40 cellular contexts compared by ENCODE assay signal in genomic region chr5:114314061-114314460, GRCh38. TPM values are rescaled to one million over a fixed set of nuclear protein-coding genes. Genes with fewer than 3 reads are reported as not detected.
"Had no signal": no experiment of that assay in that cellular context is flagged by ENCODE, and none has a peak within 500 bp of the region (broad histone marks: within the 10 kb centered on the region; RNA-seq: fewer than 3 reads in every experiment).

No MANE protein-coding gene starts in this region.

- H3K27ac ChIP-seq: adrenal gland, body of pancreas, cardiac muscle cell, colonic mucosa, VCaP had no signal

- DNase-seq: activated B cell treated with CpG ODN at 0.5 μM for 24 hours; activated CD4-positive, alpha-beta memory T cell treated with anti-CD3 and anti-CD28 coated beads for 36 hours; activated CD4-positive, alpha-beta T cell treated with anti-CD3 and anti-CD28 coated beads for 4 hours; activated CD4-positive, alpha-beta T cell treated with anti-CD3 and anti-CD28 coated beads, Interleukin-2, amount 10 ng/mL, durations not matched to agents 24 days and 14 days; activated CD4-positive, alpha-beta T cell treated with anti-CD3 and anti-CD28 coated beads, Interleukin-2, amount 50 U/mL, for 1 hour; activated CD4-positive, alpha-beta T cell treated with anti-CD3 and anti-CD28 coated beads, Interleukin-2, amount 50 U/mL, for 4 hours; activated CD4-positive, CD25-positive, alpha-beta regulatory T cell treated with anti-CD3 and anti-CD28 coated beads, Interleukin-2, amount 50 U/mL, for 72 hours; activated CD8-positive, alpha-beta memory T cell treated with anti-CD3 and anti-CD28 coated beads, Interleukin-2, amount 50 U/mL, for 4 hours; activated CD8-positive, alpha-beta T cell treated with anti-CD3 and anti-CD28 coated beads for 36 hours; activated effector memory CD4-positive, alpha-beta T cell treated with anti-CD3 and anti-CD28 coated beads, Interleukin-2, amount 50 U/mL, for 16 hours; activated gamma-delta T cell treated with Interleukin-2 at 50 U/mL for 16 hours; activated naive CD4-positive, alpha-beta T cell; activated naive CD4-positive, alpha-beta T cell treated with anti-CD3 and anti-CD28 coated beads for 36 hours; activated naive CD4-positive, alpha-beta T cell treated with anti-CD3 and anti-CD28 coated beads, Interleukin-2, amount 50 U/mL, for 16 hours; activated naive CD8-positive, alpha-beta T cell treated with anti-CD3 and anti-CD28 coated beads for 36 hours; activated T-cell treated with anti-CD3 and anti-CD28 coated beads for 4 hours; activated T-cell treated with anti-CD3 and anti-CD28 coated beads, Interleukin-2, amount 50 U/mL, for 1 hour; activated T-cell treated with anti-CD3 and anti-CD28 coated beads, Interleukin-2, amount 50 U/mL, for 4 hours; activated T-cell treated with anti-CD3 and anti-CD28 coated beads, Interleukin-2, amount 50 U/mL, for 72 hours; adrenal gland; amniotic stem cell; aorta; body of pancreas; caudate nucleus; cerebellar nuclear complex; colonic mucosa; T-helper 2 cell; T-helper 9 cell had no signal

- H3K4me1 Mint-ChIP-seq: activated B cell treated with CpG ODN at 0.5 μM for 24 hours; activated CD4-positive, alpha-beta T cell treated with anti-CD3 and anti-CD28 coated beads, Interleukin-2, amount 10 ng/mL, durations not matched to agents 24 days and 14 days; activated naive CD8-positive, alpha-beta T cell treated with anti-CD3 and anti-CD28 coated beads for 36 hours; activated T-helper 17 cell treated with anti-CD3 and anti-CD28 coated beads, Interleukin-2, amount 50 U/mL, for 72 hours; central memory CD8-positive, alpha-beta T cell had no signal

- H3K27me3 ChIP-seq: adrenal gland, body of pancreas, cardiac muscle cell, colonic mucosa had no signal

- H3K9me3 Mint-ChIP-seq: activated B cell treated with CpG ODN at 0.5 μM for 24 hours; activated CD4-positive, alpha-beta memory T cell treated with anti-CD3 and anti-CD28 coated beads for 36 hours; activated CD4-positive, alpha-beta T cell treated with anti-CD3 and anti-CD28 coated beads, Interleukin-2, amount 10 ng/mL, durations not matched to agents 24 days and 14 days; activated CD8-positive, alpha-beta T cell treated with anti-CD3 and anti-CD28 coated beads for 36 hours; activated naive CD4-positive, alpha-beta T cell treated with anti-CD3 and anti-CD28 coated beads for 36 hours; activated naive CD4-positive, alpha-beta T cell treated with anti-CD3 and anti-CD28 coated beads, Interleukin-2, amount 50 U/mL, for 72 hours; activated naive CD8-positive, alpha-beta T cell treated with anti-CD3 and anti-CD28 coated beads for 36 hours; activated T-cell treated with anti-CD3 and anti-CD28 coated beads, Interleukin-2, amount 50 U/mL, for 4 hours; activated T-cell treated with anti-CD3 and anti-CD28 coated beads, Interleukin-2, amount 50 U/mL, for 72 hours; activated T-helper 1 cell treated with anti-CD3 and anti-CD28 coated beads, Interleukin-12 subunit alpha, Interleukin-12 subunit beta, Interleukin-2, Interleukin-4 antibody, amounts not matched to agents 30 ng/mL and 10 ng/mL and 1 ng/mL, durations not matched to agents 14 hours and 24 hours and 36 hours; activated T-helper 17 cell treated with anti-CD3 and anti-CD28 coated beads, Interleukin-2, amount 50 U/mL, for 72 hours; central memory CD8-positive, alpha-beta T cell; T-helper 2 cell treated with Interferon-gamma antibody and Interleukin-4, amounts not matched to agents 5 μg/mL and 100 μg/mL, for 36 hours had no signal

- H3K9me3 ChIP-seq: adrenal gland, body of pancreas, colonic mucosa had no signal

- H3K4me3 Mint-ChIP-seq: activated B cell treated with CpG ODN at 0.5 μM for 24 hours; activated CD4-positive, alpha-beta memory T cell treated with anti-CD3 and anti-CD28 coated beads for 36 hours; activated CD4-positive, alpha-beta T cell treated with anti-CD3 and anti-CD28 coated beads, Interleukin-2, amount 10 ng/mL, durations not matched to agents 24 days and 14 days; activated CD8-positive, alpha-beta T cell treated with anti-CD3 and anti-CD28 coated beads for 36 hours; activated naive CD4-positive, alpha-beta T cell treated with anti-CD3 and anti-CD28 coated beads for 36 hours; activated naive CD8-positive, alpha-beta T cell treated with anti-CD3 and anti-CD28 coated beads for 36 hours; activated T-cell treated with anti-CD3 and anti-CD28 coated beads, Interleukin-2, amount 50 U/mL, for 4 hours; activated T-cell treated with anti-CD3 and anti-CD28 coated beads, Interleukin-2, amount 50 U/mL, for 72 hours; activated T-helper 1 cell treated with anti-CD3 and anti-CD28 coated beads, Interleukin-12 subunit alpha, Interleukin-12 subunit beta, Interleukin-2, Interleukin-4 antibody, amounts not matched to agents 30 ng/mL and 10 ng/mL and 1 ng/mL, durations not matched to agents 14 hours and 24 hours and 36 hours; activated T-helper 17 cell treated with anti-CD3 and anti-CD28 coated beads, Interleukin-2, amount 50 U/mL, for 72 hours; central memory CD8-positive, alpha-beta T cell; T-helper 2 cell treated with Interferon-gamma antibody and Interleukin-4, amounts not matched to agents 5 μg/mL and 100 μg/mL, for 36 hours had no signal

- ATAC-seq: activated CD8-positive, alpha-beta T cell treated with anti-CD3 and anti-CD28 coated beads for 36 hours; activated naive CD4-positive, alpha-beta T cell treated with anti-CD3 and anti-CD28 coated beads, Interleukin-2, amount 50 U/mL, for 72 hours; activated T-cell treated with anti-CD3 and anti-CD28 coated beads, Interleukin-2, amount 50 U/mL, for 4 hours; activated T-cell treated with anti-CD3 and anti-CD28 coated beads, Interleukin-2, amount 50 U/mL, for 72 hours; activated T-helper 17 cell treated with anti-CD3 and anti-CD28 coated beads, Interleukin-2, amount 50 U/mL, for 72 hours; body of pancreas had no signal

- H3K27me3 Mint-ChIP-seq: activated B cell treated with CpG ODN at 0.5 μM for 24 hours; activated CD4-positive, alpha-beta memory T cell treated with anti-CD3 and anti-CD28 coated beads for 36 hours; activated CD4-positive, alpha-beta T cell treated with anti-CD3 and anti-CD28 coated beads, Interleukin-2, amount 10 ng/mL, durations not matched to agents 24 days and 14 days; activated CD8-positive, alpha-beta T cell treated with anti-CD3 and anti-CD28 coated beads for 36 hours; activated naive CD8-positive, alpha-beta T cell treated with anti-CD3 and anti-CD28 coated beads for 36 hours; central memory CD8-positive, alpha-beta T cell had no signal

- H3K4me1 ChIP-seq: adrenal gland, body of pancreas, colonic mucosa had no signal

- FAIRE-seq: astrocyte, bronchial epithelial cell, TTC549 had no signal

- H3K36me3 ChIP-seq: adrenal gland, cardiac muscle cell, colonic mucosa had no signal

- H3K4me3 ChIP-seq: adrenal gland, body of pancreas, cardiac muscle cell, colonic mucosa had no signal

- H3K36me3 Mint-ChIP-seq: activated CD4-positive, alpha-beta memory T cell treated with anti-CD3 and anti-CD28 coated beads for 36 hours; activated naive CD4-positive, alpha-beta T cell treated with anti-CD3 and anti-CD28 coated beads, Interleukin-2, amount 50 U/mL, for 72 hours; activated naive CD8-positive, alpha-beta T cell treated with anti-CD3 and anti-CD28 coated beads for 36 hours had no signal

- H3K27ac Mint-ChIP-seq: activated B cell treated with CpG ODN at 0.5 μM for 24 hours; activated CD4-positive, alpha-beta memory T cell treated with anti-CD3 and anti-CD28 coated beads for 36 hours; activated CD4-positive, alpha-beta T cell treated with anti-CD3 and anti-CD28 coated beads, Interleukin-2, amount 10 ng/mL, durations not matched to agents 24 days and 14 days; activated CD8-positive, alpha-beta T cell treated with anti-CD3 and anti-CD28 coated beads for 36 hours; activated naive CD4-positive, alpha-beta T cell treated with anti-CD3 and anti-CD28 coated beads for 36 hours; activated naive CD4-positive, alpha-beta T cell treated with anti-CD3 and anti-CD28 coated beads, Interleukin-2, amount 50 U/mL, for 72 hours; activated naive CD8-positive, alpha-beta T cell treated with anti-CD3 and anti-CD28 coated beads for 36 hours; activated T-cell treated with anti-CD3 and anti-CD28 coated beads, Interleukin-2, amount 50 U/mL, for 72 hours; activated T-helper 1 cell treated with anti-CD3 and anti-CD28 coated beads, Interleukin-12 subunit alpha, Interleukin-12 subunit beta, Interleukin-2, Interleukin-4 antibody, amounts not matched to agents 30 ng/mL and 10 ng/mL and 1 ng/mL, durations not matched to agents 14 hours and 24 hours and 36 hours; activated T-helper 17 cell treated with anti-CD3 and anti-CD28 coated beads, Interleukin-2, amount 50 U/mL, for 72 hours; T-helper 2 cell treated with Interferon-gamma antibody and Interleukin-4, amounts not matched to agents 5 μg/mL and 100 μg/mL, for 36 hours had no signal

RNA-seq across cellular contexts. Expression of gene KCNN2, which starts 47.8 kb away (rescaled TPM):
- total RNA-seq: activated B cell treated with CpG ODN at 0.5 μM for 24 hours; activated CD4-positive, alpha-beta memory T cell treated with anti-CD3 and anti-CD28 coated beads for 36 hours; activated CD4-positive, alpha-beta T cell treated with anti-CD3 and anti-CD28 coated beads, Interleukin-2, amount 10 ng/mL, durations not matched to agents 24 days and 14 days; activated CD8-positive, alpha-beta memory T cell treated with anti-CD3 and anti-CD28 coated beads for 36 hours; activated CD8-positive, alpha-beta T cell treated with anti-CD3 and anti-CD28 coated beads for 36 hours; activated naive CD4-positive, alpha-beta T cell treated with anti-CD3 and anti-CD28 coated beads for 36 hours; activated naive CD4-positive, alpha-beta T cell treated with anti-CD3 and anti-CD28 coated beads, Interleukin-2, amount 50 U/mL, for 72 hours; activated naive CD8-positive, alpha-beta T cell treated with anti-CD3 and anti-CD28 coated beads for 36 hours; activated T-cell treated with anti-CD3 and anti-CD28 coated beads, Interleukin-2, amount 50 U/mL, for 72 hours; activated T-helper 1 cell treated with anti-CD3 and anti-CD28 coated beads, Interleukin-12 subunit alpha, Interleukin-12 subunit beta, Interleukin-2, Interleukin-4 antibody, amounts not matched to agents 30 ng/mL and 10 ng/mL and 1 ng/mL, durations not matched to agents 14 hours and 24 hours and 36 hours; activated T-helper 17 cell treated with anti-CD3 and anti-CD28 coated beads, Interleukin-2, amount 50 U/mL, for 72 hours; bronchial epithelial cell; chondrocyte had no signal
- polyA plus RNA-seq: aorta had no signal
